Comparison of ENCODE assay signal across 8 cellular contexts in genomic region chr1:7953850-7954609, GRCh38. TPM values are rescaled to one million over a fixed set of nuclear protein-coding genes. Genes with fewer than 3 reads are reported as not detected.
DNase-seq lines count a peak whose midpoint lies in the region; ATAC-seq and TF ChIP-seq lines count a peak whose summit lies in the region.

No MANE protein-coding gene starts in this region.

- BruUV-seq in IMR-90 (replicated peaks; lab: Mats Ljungman, UMichigan) = no TSS peak

- intact Hi-C loops in IMR-90 (cut with micrococcal nuclease) (no loop called here), ovary (cut with DNase I) (no loop called here), thyroid gland (cut with DNase I) (no loop called here)

- no peak overlapping the region for H3K18ac ChIP-seq in IMR-90 (ENCODE audit: low read depth, low read length)

- no peak overlapping the region for H3K27ac ChIP-seq in IMR-90 (ENCODE audit: insufficient read depth, low read length)
- H3K27ac ChIP-seq in RWPE2 (ENCODE audit: poor library complexity, severe bottlenecking) = peak overlapping the region; percentile 28
- peak overlapping the region; percentile 26 for H3K27ac ChIP-seq in foreskin keratinocyte
- H3K27ac ChIP-seq in ovary = peak overlapping the region; percentile 3 to 78
- peak overlapping the region; percentile 80 to 82 (median 81) for H3K27ac ChIP-seq in thyroid gland

- peak; percentile 44 for DNase-seq in DMS 273 treated with DMSO at 0.1 percent for 48 hours (lab: John Stamatoyannopoulos, UW)
- DNase-seq in IMR-90 = peak; percentile 51
- peak; percentile 91 for DNase-seq in RWPE2 (ENCODE audit: low spot score)
- DNase-seq in activated gamma-delta T cell treated with Interleukin-2 at 50 U/mL for 16 hours = peak; percentile 69
- peak; percentile 35 to 62 for DNase-seq in foreskin keratinocyte
- DNase-seq in ovary = peak; percentile 92 to 97 (median 94)
- DNase-seq in thyroid gland = peak; percentile 96 to 97

- H2AFZ ChIP-seq in IMR-90 (replicated peaks; ENCODE audit: low read length, poor library complexity) = peak overlapping the region; percentile 97

- TF ChIP-seq EP300 in ovary (IDR thresholded peaks at IDR 0.05) = no peak

- in situ Hi-C loops in IMR-90 (cut with MboI; ENCODE audit: low sequenced_read_pairs) = no loop called here

- H2BK5ac ChIP-seq in IMR-90 (ENCODE audit: low read depth, low read length, poor library complexity, severe bottlenecking) = no peak overlapping the region

- peak overlapping the region; percentile 29 for H3K4me3 ChIP-seq in IMR-90 (ENCODE audit: insufficient read depth, low read depth, low read length)
- peak overlapping the region; percentile 61 for H3K4me3 ChIP-seq in RWPE2 (ENCODE audit: severe bottlenecking)
- H3K4me3 ChIP-seq in ovary = peak overlapping the region; percentile 77
- H3K4me3 ChIP-seq in thyroid gland (replicated peaks in 1 of 3) = peak overlapping the region; percentile 59 to 86 (median 81)

- ATAC-seq in GM21447 (IDR thresholded peaks at IDR 0.05; ENCODE audit: unreplicated experiment) (peak; percentile 89), IMR-90 (ENCODE audit: low read depth) (peak; percentile 87), RWPE2 (ENCODE audit: low read depth) (peak; percentile 96), foreskin keratinocyte (peak; percentile 82)

- H3K9me3 ChIP-seq in IMR-90 (ENCODE audit: control insufficient read depth, insufficient read depth, low read length) (no peaks in the 10 kb centered on the region), RWPE2 (ENCODE audit: severe bottlenecking) (no peaks in the 10 kb centered on the region), ovary (no peaks in the 10 kb centered on the region), thyroid gland (no peaks in the 10 kb centered on the region)

- peak overlapping the region; percentile 5; the same call in 1 of the 2 replicates for H3K23ac ChIP-seq in IMR-90 (ENCODE audit: low read depth, low read length)

- H2AK9ac ChIP-seq in IMR-90 (replicated peaks; ENCODE audit: low read depth, low read length, poor library complexity) = peak overlapping the region; percentile 35

- H3K56ac ChIP-seq in IMR-90 (ENCODE audit: extremely low read depth, insufficient read depth, low read length) = peak overlapping the region; percentile 2; the same call in 1 of the 2 replicates

- dilution Hi-C loops in IMR-90 (cut with HindIII; ENCODE audit: low sequenced_read_pairs, unreplicated experiment) = no loop called here

- CTCF ChIA-PET in IMR-90 (lab: Yijun Ruan, JAX) = no interaction called here

- TF ChIP-seq CTCF in IMR-90 (conservative IDR thresholded peaks at IDR 0.05; ENCODE audit: low read depth, low read length) (no peak), RWPE2 (IDR thresholded peaks at IDR 0.05; ENCODE audit: poor library complexity, severe bottlenecking) (no peak), foreskin keratinocyte (conservative IDR thresholded peaks at IDR 0.05) (no peak), ovary (IDR thresholded peaks at IDR 0.05) (no peak), thyroid gland (IDR thresholded peaks at IDR 0.05) (no peak)

- no peak for TF ChIP-seq RAD21 in IMR-90 (IDR thresholded peaks at IDR 0.05; ENCODE audit: low read length)

- peak overlapping the region; percentile 59 for H4K5ac ChIP-seq in IMR-90 (ENCODE audit: low read depth, low read length)

- H3K9me1 ChIP-seq in IMR-90 (ENCODE audit: insufficient read depth, low read length) = no peaks in the 10 kb centered on the region

- no peak overlapping the region for H4K91ac ChIP-seq in IMR-90 (ENCODE audit: insufficient read depth, low read depth, low read length)

- no peak overlapping the region for H2BK20ac ChIP-seq in IMR-90 (ENCODE audit: low read depth, low read length)

- H3K4me1 ChIP-seq in IMR-90 (ENCODE audit: control insufficient read depth, insufficient read depth, low read length) (0 out of 2 replicates have a peak, but pooled peaks cover 4% of the 10 kb centered on the region), RWPE2 (ENCODE audit: insufficient read depth, poor library complexity, severe bottlenecking) (peaks cover 4% of the 10 kb centered on the region), foreskin keratinocyte (peaks cover 5% of the 10 kb centered on the region), ovary (ENCODE audit: insufficient read depth) (peaks cover 2% of the 10 kb centered on the region), thyroid gland (peaks cover 4% of the 10 kb centered on the region in 2 donors)

- peak overlapping the region; percentile 59; the same call in 1 of the 2 replicates for H3K14ac ChIP-seq in IMR-90 (replicated peaks; ENCODE audit: low read depth, low read length)

- POLR2A ChIA-PET in IMR-90 (lab: Charles Lee; ENCODE audit: unreplicated experiment) = no interaction called here

- H4K8ac ChIP-seq in IMR-90 (ENCODE audit: low read depth in 2 of 2, low read length in 2 of 2) = peak overlapping the region; percentile 74 to 94

- H3K79me1 ChIP-seq in IMR-90 (ENCODE audit: low read depth in 1 of 2, low read length in 2 of 2) = no peaks in the 10 kb centered on the region

- H4K20me1 ChIP-seq in IMR-90 (ENCODE audit: insufficient read depth, low read length) = no peaks in the 10 kb centered on the region

- H3K36me3 ChIP-seq in IMR-90 (ENCODE audit: control insufficient read depth, insufficient read depth, low read length) = no peaks in the 10 kb centered on the region
- H3K36me3 ChIP-seq in RWPE2 (ENCODE audit: low read depth) = no peaks in the 10 kb centered on the region
- H3K36me3 ChIP-seq in ovary = no peaks in the 10 kb centered on the region
- no peaks in the 10 kb centered on the region for H3K36me3 ChIP-seq in thyroid gland

- H3K27me3 ChIP-seq in IMR-90 (ENCODE audit: control insufficient read depth, insufficient read depth, low read length) (no peaks in the 10 kb centered on the region), RWPE2 (ENCODE audit: insufficient read depth, poor library complexity, severe bottlenecking) (no peaks in the 10 kb centered on the region), foreskin keratinocyte (no peaks in the 10 kb centered on the region), ovary (no peaks in the 10 kb centered on the region), thyroid gland (no peaks in the 10 kb centered on the region)

- peak overlapping the region; percentile 73; the same call in 1 of the 2 replicates for H3K4ac ChIP-seq in IMR-90 (ENCODE audit: low read depth, low read length)

- no peak overlapping the region for H3K9ac ChIP-seq in IMR-90 (ENCODE audit: low read depth, low read length)

- TF ChIP-seq POLR2A in IMR-90 (IDR thresholded peaks at IDR 0.05; ENCODE audit: low read depth, low read length) = no peak
- TF ChIP-seq POLR2A in ovary (IDR thresholded peaks at IDR 0.05) = peak; percentile 70
- peak in 1 of 2 donors; percentile 76 for TF ChIP-seq POLR2A in thyroid gland (IDR thresholded peaks at IDR 0.05)

- 19% methylated on average over 26 of the region's 65 CpGs; no CpG with 5 or more reads in 1 of the 2 experiments for WGBS in IMR-90 (ENCODE audit: extremely low coverage in 2 of 2, insufficient read length in 1 of 2), 2 experiments
- 1% methylated on average over 47 to 65 of the region's 65 CpGs for WGBS in ovary, 3 donors
- 3 to 8% methylated on average over 35 to 61 of the region's 65 CpGs for WGBS in thyroid gland, 2 donors

- H2AK5ac ChIP-seq in IMR-90 (ENCODE audit: low read depth, low read length) = peak overlapping the region; percentile 15; the same call in 1 of the 2 replicates

- no peak overlapping the region for H2BK15ac ChIP-seq in IMR-90 (ENCODE audit: low read depth, low read length)

- H3K4me2 ChIP-seq in IMR-90 (ENCODE audit: low read depth, low read length) = peak overlapping the region; percentile 50

- peak overlapping the region; percentile 34 for H2BK120ac ChIP-seq in IMR-90 (ENCODE audit: low read depth, low read length)

TF ChIP-seq in IMR-90, 13 proteins besides CTCF, POLR2A, EP300 and RAD21:
- no peak for TF ChIP-seq CEBPB (IDR thresholded peaks at IDR 0.05; ENCODE audit: low read depth, low read length)
- TF ChIP-seq FOS (IDR thresholded peaks at IDR 0.05; ENCODE audit: low read depth, low read length) = no peak
- no peak for TF ChIP-seq MAFK (IDR thresholded peaks at IDR 0.05; ENCODE audit: low read depth, low read length)
- TF ChIP-seq USF2 (IDR thresholded peaks at IDR 0.05; ENCODE audit: low read depth, low read length) = no peak
TF ChIP-seq in IMR-90: peak in this region for 0.

RNA-seq across cellular contexts. Expression of gene PARK7, which starts 7.5 kb away (rescaled TPM):
- total RNA-seq in IMR-90 (2012; rRNA removed) (207 and 384 TPM in 2 replicates), foreskin keratinocyte (205 and 269 TPM in 2 replicates), ovary (100 to 1,000 TPM; 159 to 266 (median 248) TPM), thyroid gland (100 to 1,000 TPM; 222 to 327 (median 257) TPM)
- polyA plus RNA-seq in IMR-90 (2012; rRNA removed) (348 and 357 TPM in 2 replicates), foreskin keratinocyte (436 and 503 TPM in 2 replicates), ovary (100 to 1,000 TPM; 241 to 438 TPM)
- polyA plus RNA-seq in IMR-90 (2012; cell fraction: cytosol; rRNA removed) = 108 and 179 TPM in 2 replicates
- polyA plus RNA-seq in IMR-90 (2012; cell fraction: nucleus; rRNA removed; ENCODE audit: low replicate concordance) = 19.8 and 112 TPM in 2 replicates

RNA-seq across cellular contexts. Expression of gene TNFRSF9, which starts 13.4 kb away (rescaled TPM):
- total RNA-seq in IMR-90 (2012; rRNA removed) (0.56 and 0.72 TPM in 2 replicates), foreskin keratinocyte (0.07 and 0.14 TPM in 2 replicates), ovary (under 1 TPM in 1 of 7 donors, not detected in 6; 0.08 TPM), thyroid gland (under 1 TPM in 1 of 4 donors, not detected in 3; 0.10 TPM)
- polyA plus RNA-seq in IMR-90 (2012; rRNA removed) (0.43 and 0.56 TPM in 2 replicates), foreskin keratinocyte (0.01 TPM in 1 of 2 replicates, not detected in the other), ovary (under 1 TPM; 0.05 to 0.10 TPM)
- 0.35 and 0.40 TPM in 2 replicates for polyA plus RNA-seq in IMR-90 (2012; cell fraction: cytosol; rRNA removed)
- polyA plus RNA-seq in IMR-90 (2012; cell fraction: nucleus; rRNA removed; ENCODE audit: low replicate concordance) = 0.09 and 0.31 TPM in 2 replicates

Comparison
In these comparisons a context has a peak if more than half of its experiments do, and no peak if none do; other contexts are left out.
1. DNase-seq: peak in every context shown above with its lines; median percentile 96 in thyroid gland; 94 in ovary; 91 in RWPE2; 69 in activated gamma-delta T cell treated with Interleukin-2 at 50 U/mL for 16 hours; 51 in IMR-90; 48 in foreskin keratinocyte; 44 in DMS 273 treated with DMSO at 0.1 percent for 48 hours.
2. H3K4me3 ChIP-seq: peak in every context shown above with its lines; median percentile 81 in thyroid gland; 77 in ovary; 61 in RWPE2; 29 in IMR-90.